20 cellular contexts compared by ENCODE assay signal in genomic region chr15:61404567-61404966, GRCh38.
DNase-seq lines count a peak whose midpoint lies in the region; ATAC-seq, FAIRE-seq and TF ChIP-seq lines count a peak whose summit lies in the region.
"Had no signal": no experiment of that assay in that cellular context is flagged by ENCODE, and none has a peak within 500 bp of the region (broad histone marks: within the 10 kb centered on the region; RNA-seq: fewer than 3 reads in every experiment).

No MANE protein-coding gene starts in this region.

- H3K36me3 Mint-ChIP-seq in activated CD4-positive, alpha-beta memory T cell treated with anti-CD3 and anti-CD28 coated beads for 36 hours = no peaks in the 10 kb centered on the region
- H3K36me3 Mint-ChIP-seq in activated CD4-positive, alpha-beta memory T cell treated with anti-CD3 and anti-CD28 coated beads, Interleukin-2, amount 10 ng/mL, durations not matched to agents 7 days and 5 days (ENCODE audit: low read depth) = no peaks in the 10 kb centered on the region
- H3K36me3 Mint-ChIP-seq: CD8-positive, alpha-beta memory T cell had no signal

- H3K27ac Mint-ChIP-seq in activated CD4-positive, alpha-beta memory T cell treated with anti-CD3 and anti-CD28 coated beads for 36 hours = no peak overlapping the region
- no peak overlapping the region for H3K27ac Mint-ChIP-seq in activated CD4-positive, alpha-beta memory T cell treated with anti-CD3 and anti-CD28 coated beads, Interleukin-2, amount 10 ng/mL, durations not matched to agents 7 days and 5 days
- H3K27ac Mint-ChIP-seq: CD8-positive, alpha-beta memory T cell had no signal

- peaks cover 25% of the 10 kb centered on the region for H3K27me3 ChIP-seq in RWPE2 (ENCODE audit: insufficient read depth, poor library complexity, severe bottlenecking)
- H3K27me3 ChIP-seq: BLaER1 treated with 17β-estradiol and CSF1 and Interleukin-3, amounts not matched to agents 10 nM and 100 nM had no signal

- no peak overlapping the region for H3K4me3 ChIP-seq in RWPE2 (ENCODE audit: severe bottlenecking)
- H3K4me3 ChIP-seq: BLaER1 treated with 17β-estradiol and CSF1 and Interleukin-3, amounts not matched to agents 10 nM and 100 nM; SK-N-MC had no signal

- peaks cover 23% of the 10 kb centered on the region for H3K27me3 Mint-ChIP-seq in activated CD4-positive, alpha-beta memory T cell treated with anti-CD3 and anti-CD28 coated beads for 36 hours
- peaks cover 3% of the 10 kb centered on the region for H3K27me3 Mint-ChIP-seq in activated CD4-positive, alpha-beta memory T cell treated with anti-CD3 and anti-CD28 coated beads, Interleukin-2, amount 10 ng/mL, durations not matched to agents 7 days and 5 days

- no peak overlapping the region for H3K27ac ChIP-seq in RWPE2 (ENCODE audit: poor library complexity, severe bottlenecking)
- H3K27ac ChIP-seq: BLaER1 treated with 17β-estradiol and CSF1 and Interleukin-3, amounts not matched to agents 10 nM and 100 nM; SK-N-MC had no signal

- CTCF ChIA-PET in activated CD4-positive, alpha-beta memory T cell treated with anti-CD3 and anti-CD28 coated beads for 36 hours (lab: Charles Lee) = no interaction called here
- CTCF ChIA-PET in activated CD4-positive, alpha-beta memory T cell treated with anti-CD3 and anti-CD28 coated beads, Interleukin-2, amount 10 ng/mL, durations not matched to agents 7 days and 5 days (lab: Charles Lee) = no interaction called here

- no peaks in the 10 kb centered on the region for H3K36me3 ChIP-seq in RWPE2 (ENCODE audit: low read depth)
- H3K36me3 ChIP-seq: BLaER1 treated with 17β-estradiol and CSF1 and Interleukin-3, amounts not matched to agents 10 nM and 100 nM had no signal

- H3K9me3 Mint-ChIP-seq in activated CD4-positive, alpha-beta memory T cell treated with anti-CD3 and anti-CD28 coated beads for 36 hours = no peaks in the 10 kb centered on the region
- no peaks in the 10 kb centered on the region for H3K9me3 Mint-ChIP-seq in activated CD4-positive, alpha-beta memory T cell treated with anti-CD3 and anti-CD28 coated beads, Interleukin-2, amount 10 ng/mL, durations not matched to agents 7 days and 5 days
- H3K9me3 Mint-ChIP-seq: CD8-positive, alpha-beta memory T cell had no signal

- no peaks in the 10 kb centered on the region for H3K4me1 Mint-ChIP-seq in activated CD4-positive, alpha-beta memory T cell treated with anti-CD3 and anti-CD28 coated beads for 36 hours (ENCODE audit: low read depth)
- peaks cover 3% of the 10 kb centered on the region for H3K4me1 Mint-ChIP-seq in activated CD4-positive, alpha-beta memory T cell treated with anti-CD3 and anti-CD28 coated beads, Interleukin-2, amount 10 ng/mL, durations not matched to agents 7 days and 5 days
- H3K4me1 Mint-ChIP-seq: CD8-positive, alpha-beta memory T cell had no signal

- H3K9me3 ChIP-seq in RWPE2 (ENCODE audit: severe bottlenecking) = no peaks in the 10 kb centered on the region
- H3K9me3 ChIP-seq: BLaER1 treated with 17β-estradiol and CSF1 and Interleukin-3, amounts not matched to agents 10 nM and 100 nM had no signal

- POLR2A ChIA-PET in activated CD4-positive, alpha-beta memory T cell treated with anti-CD3 and anti-CD28 coated beads for 36 hours (lab: Charles Lee) = no interaction called here
- POLR2A ChIA-PET in activated CD4-positive, alpha-beta memory T cell treated with anti-CD3 and anti-CD28 coated beads, Interleukin-2, amount 10 ng/mL, durations not matched to agents 7 days and 5 days (lab: Charles Lee) = no interaction called here

- FAIRE-seq in urothelium cell line (lab: Jason Lieb, UNC) = no peak
- FAIRE-seq: GM12891, H54 had no signal

- peak; percentile 87; the same call in 2 of the 3 replicates for ATAC-seq in RWPE2 (ENCODE audit: low read depth)

- peak; percentile 10 for DNase-seq in activated CD4-positive, alpha-beta memory T cell treated with anti-CD3 and anti-CD28 coated beads for 36 hours
- no peak for DNase-seq in activated CD4-positive, alpha-beta memory T cell treated with anti-CD3 and anti-CD28 coated beads, Interleukin-2, amount 10 ng/mL, durations not matched to agents 7 days and 5 days
- no peak for DNase-seq in RWPE2 (ENCODE audit: low spot score)
- DNase-seq in islet precursor cell = peak; percentile 60
- DNase-seq in urothelium cell line (ENCODE audit: low spot score) = peak; percentile 51
- no peak for DNase-seq in cortex of kidney (lab: John Stamatoyannopoulos, UW)
- DNase-seq in activated CD4-positive, CD25-positive, alpha-beta regulatory T cell treated with anti-CD3 and anti-CD28 coated beads, Interleukin-2, amount 50 U/mL, for 72 hours = no peak
- no peak for DNase-seq in GOT3 (lab: John Stamatoyannopoulos, UW)
- DNase-seq: 8988T; CD8-positive, alpha-beta memory T cell; GF-D8; IMR-90; Kasumi-1; NCI-H1105 treated with DMSO at 0.1 percent for 48 hours; NCI-H187 treated with DMSO at 0.1 percent for 48 hours; Right ventricle myocardium superior had no signal

- no peaks in the 10 kb centered on the region for H3K4me1 ChIP-seq in RWPE2 (ENCODE audit: insufficient read depth, poor library complexity, severe bottlenecking)
- H3K4me1 ChIP-seq: BLaER1 treated with 17β-estradiol and CSF1 and Interleukin-3, amounts not matched to agents 10 nM and 100 nM had no signal

- TF ChIP-seq CTCF in RWPE2 (IDR thresholded peaks at IDR 0.05; ENCODE audit: poor library complexity, severe bottlenecking) = no peak

- H3K4me3 Mint-ChIP-seq in activated CD4-positive, alpha-beta memory T cell treated with anti-CD3 and anti-CD28 coated beads for 36 hours = no peak overlapping the region
- H3K4me3 Mint-ChIP-seq in activated CD4-positive, alpha-beta memory T cell treated with anti-CD3 and anti-CD28 coated beads, Interleukin-2, amount 10 ng/mL, durations not matched to agents 7 days and 5 days = no peak overlapping the region
- H3K4me3 Mint-ChIP-seq: CD8-positive, alpha-beta memory T cell had no signal

- intact Hi-C loops in activated CD4-positive, alpha-beta memory T cell treated with anti-CD3 and anti-CD28 coated beads for 36 hours (cut with micrococcal nuclease) = no loop called here

Comparison
In these comparisons a context has a peak if more than half of its experiments do, and no peak if none do; other contexts are left out.
1. DNase-seq: peak in activated CD4-positive, alpha-beta memory T cell treated with anti-CD3 and anti-CD28 coated beads for 36 hours (single experiment), islet precursor cell (single experiment) and urothelium cell line (single experiment); none in activated CD4-positive, alpha-beta memory T cell treated with anti-CD3 and anti-CD28 coated beads, Interleukin-2, amount 10 ng/mL, durations not matched to agents 7 days and 5 days (single experiment), RWPE2 (single experiment), cortex of kidney (single experiment), activated CD4-positive, CD25-positive, alpha-beta regulatory T cell treated with anti-CD3 and anti-CD28 coated beads, Interleukin-2, amount 50 U/mL, for 72 hours (single experiment) and GOT3 (single experiment).